3 cellular contexts compared by ENCODE assay signal in genomic region chr11:32936178-32936577, GRCh38.
TF ChIP-seq lines count a peak whose summit lies in the region.

No MANE protein-coding gene starts in this region.

TF ChIP-seq in A549, 52 proteins besides CTCF, POLR2A, EP300 and RAD21:
- 0 out of 2 replicates have a peak, but pooled peaks have one; percentile 53 for TF ChIP-seq CHD4 (IDR thresholded peaks at IDR 0.05; ENCODE audit: borderline replicate concordance)

TF ChIP-seq in HEK293, 187 proteins besides CTCF, POLR2A, EP300 and RAD21:
- peak; percentile 96 for TF ChIP-seq ZNF146 (tag by site-specific recombination; IDR thresholded peaks at IDR 0.05)

TF ChIP-seq in K562, 482 proteins besides CTCF, POLR2A, EP300 and RAD21 (continued from another document):
- TF ChIP-seq BCOR (IDR thresholded peaks at IDR 0.05) = peak; percentile 16; the same call in 1 of the 2 replicates
TF ChIP-seq in K562: peak in this region for 2; not testable (repeated sequence) for 480.
